Comparison of ENCODE assay signal across 30 cellular contexts in genomic region chr22:24109649-24110048, GRCh38.
"Had no signal": no experiment of that assay in that cellular context is flagged by ENCODE, and none has a peak within 500 bp of the region (broad histone marks: within the 10 kb centered on the region; RNA-seq: fewer than 3 reads in every experiment).

No MANE protein-coding gene starts in this region.

- H3K9me3 ChIP-seq: ovary, psoas muscle, right lobe of liver, sigmoid colon, suprapubic skin, testis, tibial artery, upper lobe of right lung, uterus had no signal

- H3K27ac Mint-ChIP-seq: natural killer cell; nephron; neural progenitor cell; progenitor cell of endocrine pancreas; stimulated activated memory B cell treated with anti-CD40 and anti-IgM and Interleukin-4, amounts not matched to agents 10 μg/mL and 1 μg/mL and 100 μg/mL, for 72 hours; type B pancreatic cell had no signal

- H3K36me3 ChIP-seq: ovary, uterus had no signal

- H3K9ac ChIP-seq: neural progenitor cell, parathyroid adenoma had no signal

- H3K79me2 ChIP-seq: parathyroid adenoma had no signal

- H3K4me1 ChIP-seq: parathyroid adenoma, psoas muscle, right lobe of liver had no signal

- H3K27ac ChIP-seq: neural progenitor cell, ovary, parathyroid adenoma, psoas muscle, right lobe of liver, spleen, suprapubic skin, testis, tibial artery, upper lobe of right lung, uterus had no signal

- H3K4me2 ChIP-seq: neural progenitor cell, smooth muscle cell had no signal

- H3K9me3 Mint-ChIP-seq: natural killer cell; stimulated activated naive CD8-positive, alpha-beta T cell treated with anti-CD3 and anti-CD28 coated beads, Interleukin-15, amount 100 ng/mL, for 72 hours; type B pancreatic cell had no signal

- H3K27me3 Mint-ChIP-seq: naive thymus-derived CD4-positive, alpha-beta T cell; progenitor cell of endocrine pancreas; stimulated activated memory B cell treated with anti-CD40 and anti-IgM and Interleukin-4, amounts not matched to agents 10 μg/mL and 1 μg/mL and 100 μg/mL, for 72 hours; stimulated activated naive CD8-positive, alpha-beta T cell treated with anti-CD3 and anti-CD28 coated beads, Interleukin-15, amount 100 ng/mL, for 72 hours; type B pancreatic cell had no signal

- H3K4me3 Mint-ChIP-seq: naive thymus-derived CD4-positive, alpha-beta T cell; natural killer cell; nephron; neural progenitor cell; stimulated activated memory B cell treated with anti-CD40 and anti-IgM and Interleukin-4, amounts not matched to agents 10 μg/mL and 1 μg/mL and 100 μg/mL, for 72 hours; stimulated activated naive CD8-positive, alpha-beta T cell treated with anti-CD3 and anti-CD28 coated beads, Interleukin-15, amount 100 ng/mL, for 72 hours; type B pancreatic cell had no signal

- H3K4me1 Mint-ChIP-seq: natural killer cell had no signal

- DNase-seq: naive thymus-derived CD4-positive, alpha-beta T cell; natural killer cell; occipital lobe; ovary; psoas muscle; right lobe of liver; sigmoid colon; spleen; stimulated activated CD4-positive, alpha-beta T cell treated with anti-CD3 and anti-CD28 coated beads, Interleukin-12 subunit alpha, Interleukin-12 subunit beta, amount 100 ng/mL, for 4 hours; stimulated activated CD4-positive, alpha-beta T cell treated with anti-CD3 and anti-CD28 coated beads, Interleukin-1b, Interleukin-23, amount 100 ng/mL, for 48 hours; stimulated activated CD4-positive, alpha-beta T cell treated with anti-CD3 and anti-CD28 coated beads, Interleukin-4, amount 100 ng/mL, for 1 hour; stimulated activated CD4-positive, alpha-beta T cell treated with anti-CD3 and anti-CD28 coated beads, Interleukin-4, amount 100 ng/mL, for 4 hours; stimulated activated CD8-positive, alpha-beta memory T cell treated with anti-CD3 and anti-CD28 coated beads, Interleukin-4, amount 100 ng/mL, for 48 hours; stimulated activated naive CD4-positive, alpha-beta T cell; stimulated activated naive CD8-positive, alpha-beta T cell treated with anti-CD3 and anti-CD28 coated beads, Interleukin-15, amount 100 ng/mL, for 72 hours; stimulated activated naive CD8-positive, alpha-beta T cell treated with anti-CD3 and anti-CD28 coated beads, Interleukin-15, Interleukin-2, amounts not matched to agents 100 U/mL and 50 U/mL, for 24 hours; substantia nigra; testis; tibial artery; upper lobe of right lung; uterus had no signal

- H2AFZ ChIP-seq: neural progenitor cell, parathyroid adenoma had no signal

- H3K4me3 ChIP-seq: neural progenitor cell, ovary, psoas muscle, right lobe of liver, sigmoid colon, smooth muscle cell, spleen, suprapubic skin, testis, tibial artery, upper lobe of right lung, uterus had no signal

- ATAC-seq: naive thymus-derived CD4-positive, alpha-beta T cell; natural killer cell; psoas muscle; right cardiac atrium; right lobe of liver; stimulated activated memory B cell treated with anti-CD40 and anti-IgM and Interleukin-4, amounts not matched to agents 10 μg/mL and 1 μg/mL and 100 μg/mL, for 72 hours; stimulated activated naive CD8-positive, alpha-beta T cell treated with anti-CD3 and anti-CD28 coated beads, Interleukin-15, amount 100 ng/mL, for 72 hours; stimulated activated naive CD8-positive, alpha-beta T cell treated with anti-CD3 and anti-CD28 coated beads, Interleukin-15, Interleukin-2, amounts not matched to agents 100 U/mL and 50 U/mL, for 24 hours; upper lobe of right lung had no signal

- H3K27me3 ChIP-seq: neural progenitor cell, ovary, right lobe of liver, sigmoid colon, spleen, suprapubic skin, testis, tibial artery, upper lobe of right lung, uterus had no signal
